19 cellular contexts compared by ENCODE assay signal in the genomic region with DNA sequence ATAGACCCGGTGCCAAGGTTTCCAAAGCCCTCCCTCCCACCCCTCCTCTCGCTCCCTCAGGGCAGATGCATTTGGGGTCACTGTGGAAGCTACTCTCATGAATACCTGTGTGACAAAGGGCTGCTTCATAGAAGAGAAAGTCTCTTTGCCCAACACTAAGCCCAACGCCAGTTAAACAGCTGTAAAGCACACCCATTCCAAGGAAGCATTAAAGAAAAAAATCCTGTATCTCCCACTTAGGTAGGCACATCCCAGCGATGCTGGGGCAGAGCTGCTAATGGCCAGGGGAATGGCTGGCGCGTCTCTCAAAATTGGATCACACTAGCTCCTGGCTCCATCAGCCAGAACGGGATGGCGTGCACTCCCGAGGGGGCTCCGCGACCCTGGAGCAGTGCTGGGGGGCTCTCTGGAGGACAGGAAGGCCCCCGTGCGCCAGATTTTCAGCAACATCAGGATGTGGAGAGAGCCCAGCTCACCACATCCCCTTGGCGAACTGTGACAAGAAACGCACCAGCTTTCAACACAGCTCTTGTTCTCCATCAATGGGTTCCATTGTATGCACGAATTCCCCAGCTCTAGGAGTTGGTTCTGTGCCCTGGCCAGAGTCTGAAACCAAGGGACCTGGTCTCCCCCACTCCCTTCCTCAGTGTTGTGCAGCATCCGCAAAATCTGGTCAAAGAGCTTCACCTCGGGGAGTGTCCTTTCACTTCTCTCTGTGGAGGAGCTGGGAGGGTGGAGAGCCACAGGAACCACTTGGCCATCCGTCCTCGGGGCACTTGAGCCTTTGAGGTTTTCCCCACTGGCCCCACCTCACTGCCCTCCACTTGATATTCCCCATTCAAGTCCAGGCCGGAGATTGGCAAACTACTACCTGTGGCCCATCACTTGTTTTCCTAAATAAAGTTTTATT.
DNase-seq lines count a peak whose midpoint lies in the region; ATAC-seq and TF ChIP-seq lines count a peak whose summit lies in the region.
"Had no signal": no experiment of that assay in that cellular context is flagged by ENCODE, and none has a peak within 500 bp of the region (broad histone marks: within the 10 kb centered on the region; RNA-seq: fewer than 3 reads in every experiment).

No MANE protein-coding gene starts in this region.

- no peak overlapping the region for H3K9ac ChIP-seq in H9 (ENCODE audit: extremely low read depth, insufficient read length, low read length)
- H3K9ac ChIP-seq: KMS-11 had no signal

- no peak for ATAC-seq in HG03280 (IDR thresholded peaks at IDR 0.05; ENCODE audit: unreplicated experiment)
- ATAC-seq: GM23338, Right ventricle myocardium inferior had no signal

- H3K23me2 ChIP-seq in H9 (ENCODE audit: insufficient read length, low read depth, low read length, poor library complexity, severe bottlenecking): no peaks in the 10 kb centered on the region

- H3K14ac ChIP-seq in H9 (ENCODE audit: insufficient read depth, low read length): no peak overlapping the region

- no peaks in the 10 kb centered on the region for H3K9me3 ChIP-seq in H9 (ENCODE audit: control insufficient read depth, low read depth, low read length)
- H3K9me3 ChIP-seq: BE2C had no signal

- no peak overlapping the region for H3T11ph ChIP-seq in H9 (ENCODE audit: low read length)

- no peak overlapping the region for H3K4ac ChIP-seq in H9 (ENCODE audit: low read depth, low read length)

- H3K56ac ChIP-seq in H9 (ENCODE audit: insufficient read length, low read depth, low read length): no peak overlapping the region

- no CpG with 5 or more reads among the region's 21 CpGs for WGBS in H9 (ENCODE audit: extremely low coverage, insufficient read length, low lambda C conversion rate)

- H4K20me1 ChIP-seq in H9 (ENCODE audit: control insufficient read depth, insufficient read depth, insufficient read length): no peaks in the 10 kb centered on the region

- H3K79me2 ChIP-seq in H9 (ENCODE audit: insufficient read depth, low read length): no peaks in the 10 kb centered on the region

- H2BK20ac ChIP-seq in H9 (ENCODE audit: low read depth, low read length, poor library complexity, severe bottlenecking): no peak overlapping the region

- no peak overlapping the region for H3K18ac ChIP-seq in H9 (ENCODE audit: insufficient read length, low read depth, low read length)

- H3K27me3 ChIP-seq in H9 (ENCODE audit: insufficient read depth, low read length): no peaks in the 10 kb centered on the region
- H3K27me3 ChIP-seq: BE2C had no signal

- 0 out of 5 replicates have a peak, but pooled peaks cover 0 to 1% of the 10 kb centered on the region in 2 experiments for H3K9me3 Mint-ChIP-seq in H9

- H2BK5ac ChIP-seq in H9 (ENCODE audit: insufficient read length, low read length): no peak overlapping the region

- H3K4me3 Mint-ChIP-seq in H9: no peak overlapping the region
- H3K4me3 Mint-ChIP-seq: CD8-positive, alpha-beta memory T cell; GM23338 had no signal

- peaks cover 16 to 25% of the 10 kb centered on the region in 2 experiments for H3K4me1 Mint-ChIP-seq in H9
- H3K4me1 Mint-ChIP-seq: CD8-positive, alpha-beta memory T cell had no signal

- no peak overlapping the region for H3K4me2 ChIP-seq in H9 (ENCODE audit: insufficient read depth, insufficient read length, low read length)
- H3K4me2 ChIP-seq: GM23338, KMS-11, PC-9 had no signal

- H2BK12ac ChIP-seq in H9 (ENCODE audit: insufficient read length, low read depth, low read length): no peak overlapping the region

- no peak overlapping the region for H4K8ac ChIP-seq in H9 (replicated peaks; ENCODE audit: insufficient read length, low read depth, low read length)

- no peak for TF ChIP-seq CTCF in H9 (conservative IDR thresholded peaks at IDR 0.05)

- 0 out of 2 replicates have a peak overlapping the region, but pooled peaks have one; percentile 73 for H2BK15ac ChIP-seq in H9 (ENCODE audit: low read depth, low read length)

- no peak overlapping the region for H3K23ac ChIP-seq in H9 (ENCODE audit: insufficient read length, low read depth, low read length)

- no peak overlapping the region for H2AK5ac ChIP-seq in H9 (ENCODE audit: insufficient read length, low read length)

- no peak overlapping the region for H2AFZ ChIP-seq in H9 (ENCODE audit: low read length)
- H2AFZ ChIP-seq: GM23338, PC-9 had no signal

- no peak overlapping the region for H4K5ac ChIP-seq in H9 (ENCODE audit: insufficient read length, low read depth, low read length)

- H4K91ac ChIP-seq in H9 (ENCODE audit: insufficient read length, low read depth, low read length): no peak overlapping the region

- no peaks in the 10 kb centered on the region for H3K79me1 ChIP-seq in H9 (ENCODE audit: insufficient read depth, low read depth, low read length, poor library complexity, severe bottlenecking)

- no peak overlapping the region; a peak in 1 of 7 replicates for H3K27ac Mint-ChIP-seq in H9
- H3K27ac Mint-ChIP-seq: CD8-positive, alpha-beta memory T cell; GM23338 had no signal

- H3K27ac ChIP-seq in H9 (ENCODE audit: insufficient read length, low read depth, low read length) (no peak overlapping the region), substantia nigra (ENCODE audit: low read depth, low read length, poor library complexity, severe bottlenecking) (no peak overlapping the region)
- H3K27ac ChIP-seq: KMS-11, PC-9, SK-N-MC had no signal

- no peaks in the 10 kb centered on the region for H3K4me1 ChIP-seq in H9 (ENCODE audit: insufficient read depth, low read length)
- H3K4me1 ChIP-seq: BE2C had no signal

- in situ Hi-C loops in SK-MEL-5 (cut with HindIII; ENCODE audit: low pct_unique_long_range_greater_than_20kb, low sequenced_read_pairs): no loop called here

- DNase-seq in H9 (no peak), SK-MEL-5 (ENCODE audit: low read depth, low spot score) (peak; percentile 94), hippocampal formation (lab: John Stamatoyannopoulos, UW) (peak; percentile 8 to 12), substantia nigra (lab: John Stamatoyannopoulos, UW) (peak in 25 of 49 donors; percentile 4 to 46 (median 17)), retina (no peak), AG08395 (ENCODE audit: low spot score) (no peak)
- DNase-seq: BE2C; CD8-positive, alpha-beta memory T cell; GF-D8; NCI-H1092; NCI-H2081 treated with DMSO at 0.1 percent for 48 hours; NCI-H510A; NCI-H774; PC-9 had no signal

- H3K27me3 Mint-ChIP-seq in H9 (ENCODE audit: low read depth): peaks cover 6% of the 10 kb centered on the region

- no peak overlapping the region for H2BK120ac ChIP-seq in H9 (ENCODE audit: low read depth, low read length, poor library complexity, severe bottlenecking)

- H3K36me3 Mint-ChIP-seq in H9 (ENCODE audit: insufficient read depth in 1 of 3, low read depth in 3 of 3): no peaks in the 10 kb centered on the region
- H3K36me3 Mint-ChIP-seq: CD8-positive, alpha-beta memory T cell had no signal

Comparison
In these comparisons a context has a peak if more than half of its experiments do, and no peak if none do; other contexts are left out.
1. DNase-seq: peak in SK-MEL-5 (single experiment), hippocampal formation (2 of 2) and substantia nigra (25 of 49); none in H9 (single experiment), retina (single experiment) and AG08395 (single experiment).